Comparison of ENCODE assay signal across 11 cellular contexts in genomic region chr12:57235012-57235727, GRCh38. TPM values are rescaled to one million over a fixed set of nuclear protein-coding genes. Genes with fewer than 3 reads are reported as not detected.
DNase-seq lines count a peak whose midpoint lies in the region; ATAC-seq and TF ChIP-seq lines count a peak whose summit lies in the region.
"Had no signal": no experiment of that assay in that cellular context is flagged by ENCODE, and none has a peak within 500 bp of the region (broad histone marks: within the 10 kb centered on the region; RNA-seq: fewer than 3 reads in every experiment).

No MANE protein-coding gene starts in this region.

- H4K8ac ChIP-seq in H9 (replicated peaks; ENCODE audit: insufficient read length, low read depth, low read length): no peak overlapping the region

- H2BK12ac ChIP-seq in H9 (ENCODE audit: insufficient read length, low read depth, low read length): no peak overlapping the region

- no peaks in the 10 kb centered on the region for H3F3A ChIP-seq in PC-3 (ENCODE audit: low read length, unreplicated experiment)

- DNase-seq in H9 (peak; percentile 92), RWPE1 (ENCODE audit: low spot score) (no peak), glutamatergic neuron (no peak), skeletal muscle cell (ENCODE audit: low read depth) (peak; percentile 74), PC-3 (no peak), cerebellum (ENCODE audit: low spot score) (no peak)
- no peak for DNase-seq in activated CD4-positive, alpha-beta T cell treated with anti-CD3 and anti-CD28 coated beads for 36 hours
- DNase-seq: NCI-H2081 treated with DMSO at 0.1 percent for 48 hours; stimulated activated naive CD4-positive, alpha-beta T cell treated with Interleukin-2 at 50 U/mL for 16 hours had no signal

- H3K27ac Mint-ChIP-seq in H9 (peak overlapping the region in 2 of 3 experiments; percentile 80 to 82; a peak in 2 of 7 replicates), glutamatergic neuron (ENCODE audit: unreplicated experiment) (peak overlapping the region; percentile 17)
- no peak overlapping the region for H3K27ac Mint-ChIP-seq in activated CD4-positive, alpha-beta T cell treated with anti-CD3 and anti-CD28 coated beads for 36 hours

- H4K91ac ChIP-seq in H9 (ENCODE audit: insufficient read length, low read depth, low read length): no peak overlapping the region

- H3K36me3 ChIP-seq in PC-3 (ENCODE audit: low read depth, low read length): peaks cover 34% of the 10 kb centered on the region; the same call in 1 of the 2 replicates

- H2BK5ac ChIP-seq in H9 (ENCODE audit: insufficient read length, low read length): no peak overlapping the region

- no peak overlapping the region for H3K4ac ChIP-seq in H9 (ENCODE audit: low read depth, low read length)

- no peak overlapping the region for H3K56ac ChIP-seq in H9 (ENCODE audit: insufficient read length, low read depth, low read length)

- TF ChIP-seq CTCF in H9 (conservative IDR thresholded peaks at IDR 0.05) (no peak), RWPE1 (conservative IDR thresholded peaks at IDR 0.05; ENCODE audit: low read depth) (no peak), glutamatergic neuron (IDR thresholded peaks at IDR 0.05; ENCODE audit: partially characterized antibody, unreplicated experiment) (no peak), PC-3 (conservative IDR thresholded peaks at IDR 0.05; ENCODE audit: low read depth, low read length) (no peak)

- H3K27ac ChIP-seq in H9 (ENCODE audit: insufficient read length, low read depth, low read length) (no peak overlapping the region), RWPE1 (peak overlapping the region; percentile 57), PC-3 (ENCODE audit: low read length) (no peak overlapping the region)
- H3K27ac ChIP-seq: epithelial cell of prostate had no signal

- H3K4me3 ChIP-seq in skeletal muscle cell (ENCODE audit: low read depth, low read length) (peak overlapping the region; percentile 41), PC-3 (ENCODE audit: low read length) (no peak overlapping the region)

- H3K23me2 ChIP-seq in H9 (ENCODE audit: insufficient read length, low read depth, low read length, poor library complexity, severe bottlenecking): peaks cover 24% of the 10 kb centered on the region

- no TSS peak for BruUV-seq in PC-3 (replicated peaks; lab: Mats Ljungman, UMichigan)

- H3K9ac ChIP-seq in H9 (ENCODE audit: extremely low read depth, insufficient read length, low read length) (no peak overlapping the region), PC-3 (ENCODE audit: low read length) (no peak overlapping the region)

- H2AFZ ChIP-seq in H9 (ENCODE audit: low read length): no peak overlapping the region
- H2AFZ ChIP-seq in PC-3 (ENCODE audit: low read length): no peak overlapping the region

- H3K36me3 Mint-ChIP-seq in H9 (ENCODE audit: insufficient read depth in 1 of 3, low read depth in 3 of 3): peaks cover 44 to 47% (median 46%) of the 10 kb centered on the region in 3 experiments
- H3K36me3 Mint-ChIP-seq in glutamatergic neuron (ENCODE audit: unreplicated experiment): no peaks in the 10 kb centered on the region
- peaks cover 56% of the 10 kb centered on the region for H3K36me3 Mint-ChIP-seq in activated CD4-positive, alpha-beta T cell treated with anti-CD3 and anti-CD28 coated beads for 36 hours (ENCODE audit: low read depth)

- no peak overlapping the region for H3K23ac ChIP-seq in H9 (ENCODE audit: insufficient read length, low read depth, low read length)

- H3K9me3 Mint-ChIP-seq in H9 (no peaks in the 10 kb centered on the region), glutamatergic neuron (ENCODE audit: unreplicated experiment) (peaks cover 33% of the 10 kb centered on the region)
- no peaks in the 10 kb centered on the region for H3K9me3 Mint-ChIP-seq in activated CD4-positive, alpha-beta T cell treated with anti-CD3 and anti-CD28 coated beads for 36 hours (ENCODE audit: low read depth)

- peak overlapping the region in 1 of 2 experiments; percentile 52; a peak in 2 of 5 replicates for H3K4me3 Mint-ChIP-seq in H9
- peak overlapping the region; percentile 52 for H3K4me3 Mint-ChIP-seq in glutamatergic neuron (ENCODE audit: unreplicated experiment)
- H3K4me3 Mint-ChIP-seq in activated CD4-positive, alpha-beta T cell treated with anti-CD3 and anti-CD28 coated beads for 36 hours: no peak overlapping the region

- no peak overlapping the region for H3K4me2 ChIP-seq in H9 (ENCODE audit: insufficient read depth, insufficient read length, low read length)
- H3K4me2 ChIP-seq in PC-3 (ENCODE audit: low read length): no peak overlapping the region

- WGBS in H9 (ENCODE audit: extremely low coverage, insufficient read length, low lambda C conversion rate): no CpG with 5 or more reads among the region's 26 CpGs

- H4K5ac ChIP-seq in H9 (ENCODE audit: insufficient read length, low read depth, low read length): no peak overlapping the region

- H3K27me3 ChIP-seq in H9 (ENCODE audit: insufficient read depth, low read length): peaks cover 34% of the 10 kb centered on the region; the same call in 1 of the 2 replicates
- H3K27me3 ChIP-seq in PC-3 (ENCODE audit: low read length): no peaks in the 10 kb centered on the region

- H3T11ph ChIP-seq in H9 (ENCODE audit: low read length): no peak overlapping the region

- CTCF ChIA-PET in RWPE1 (lab: Yijun Ruan, JAX): interaction anchor here (1.8 kb wide), 1 partner anchor 21 kb away, joined by 10 read pairs; no protein-coding TSS in a partner anchor
- CTCF ChIA-PET in PC-3 (lab: Charles Lee): no interaction called here
- CTCF ChIA-PET in activated CD4-positive, alpha-beta T cell treated with anti-CD3 and anti-CD28 coated beads for 36 hours (lab: Charles Lee): no interaction called here

- H3K14ac ChIP-seq in H9 (ENCODE audit: insufficient read depth, low read length): no peak overlapping the region

- no peak overlapping the region for H3K18ac ChIP-seq in H9 (ENCODE audit: insufficient read length, low read depth, low read length)

- ATAC-seq in HG02884 (IDR thresholded peaks at IDR 0.05; ENCODE audit: unreplicated experiment) (no peak), PC-3 (no peak)
- no peak for ATAC-seq in activated CD4-positive, alpha-beta T cell treated with anti-CD3 and anti-CD28 coated beads for 36 hours

- intact Hi-C loops in PC-3 (cut with micrococcal nuclease): no loop called here
- intact Hi-C loops in activated CD4-positive, alpha-beta T cell treated with anti-CD3 and anti-CD28 coated beads for 36 hours (cut with DNase I, micrococcal nuclease): loop anchor here in 1 of 2 experiments (5.0 kb wide), 1 partner anchor 548 kb away; the partner anchor contains the start of gene PTGES3

- no peaks in the 10 kb centered on the region; the same call in 1 of the 2 replicates for H3K4me1 ChIP-seq in H9 (ENCODE audit: insufficient read depth, low read length)
- peaks cover 26% of the 10 kb centered on the region for H3K4me1 ChIP-seq in PC-3 (ENCODE audit: insufficient read depth, low read length)

- H3K79me1 ChIP-seq in H9 (ENCODE audit: insufficient read depth, low read depth, low read length, poor library complexity, severe bottlenecking): peaks cover 5% of the 10 kb centered on the region

- H3K4me1 Mint-ChIP-seq in H9: peaks cover 47 to 56% of the 10 kb centered on the region in 2 experiments
- H3K4me1 Mint-ChIP-seq in glutamatergic neuron (ENCODE audit: low read depth, unreplicated experiment): peaks cover 29% of the 10 kb centered on the region
- peaks cover 62% of the 10 kb centered on the region for H3K4me1 Mint-ChIP-seq in activated CD4-positive, alpha-beta T cell treated with anti-CD3 and anti-CD28 coated beads for 36 hours

- H4K20me1 ChIP-seq in H9 (ENCODE audit: control insufficient read depth, insufficient read depth, insufficient read length): peaks cover 4% of the 10 kb centered on the region
- H4K20me1 ChIP-seq in PC-3 (ENCODE audit: low read length): peaks cover 2% of the 10 kb centered on the region; the same call in 1 of the 2 replicates

- H3K9me3 ChIP-seq in H9 (ENCODE audit: control insufficient read depth, low read depth, low read length) (no peaks in the 10 kb centered on the region), PC-3 (ENCODE audit: low read length) (no peaks in the 10 kb centered on the region)

- H2AK5ac ChIP-seq in H9 (ENCODE audit: insufficient read length, low read length): no peak overlapping the region

- H2BK120ac ChIP-seq in H9 (ENCODE audit: low read depth, low read length, poor library complexity, severe bottlenecking): no peak overlapping the region

- H3K9me2 ChIP-seq in PC-3 (replicated peaks; ENCODE audit: low read length): no peaks in the 10 kb centered on the region

- H3K27me3 Mint-ChIP-seq in H9 (ENCODE audit: low read depth) (peaks cover 57% of the 10 kb centered on the region), glutamatergic neuron (ENCODE audit: unreplicated experiment) (peaks cover 38% of the 10 kb centered on the region)
- peaks cover 22% of the 10 kb centered on the region for H3K27me3 Mint-ChIP-seq in activated CD4-positive, alpha-beta T cell treated with anti-CD3 and anti-CD28 coated beads for 36 hours

- H2BK15ac ChIP-seq in H9 (ENCODE audit: low read depth, low read length): no peak overlapping the region

- no peak overlapping the region for H2BK20ac ChIP-seq in H9 (ENCODE audit: low read depth, low read length, poor library complexity, severe bottlenecking)

- H3K79me2 ChIP-seq in H9 (ENCODE audit: insufficient read depth, low read length) (peaks cover 4% of the 10 kb centered on the region; the same call in 1 of the 2 replicates), PC-3 (ENCODE audit: low read length) (peaks cover 31% of the 10 kb centered on the region)

- POLR2A ChIA-PET in RWPE1 (lab: Yijun Ruan, JAX; ENCODE audit: low non-redundant PET): no interaction called here
- POLR2A ChIA-PET in PC-3 (lab: Charles Lee; ENCODE audit: unreplicated experiment): no interaction called here
- POLR2A ChIA-PET in activated CD4-positive, alpha-beta T cell treated with anti-CD3 and anti-CD28 coated beads for 36 hours (lab: Charles Lee): no interaction called here

RNA-seq across cellular contexts. Expression of gene SHMT2, which starts 5.7 kb away (rescaled TPM):
- total RNA-seq in H9 (2021): 257 and 260 TPM in 2 replicates
- 165 TPM for total RNA-seq in glutamatergic neuron (ENCODE audit: unreplicated experiment)
- 210 and 263 TPM in 2 replicates for total RNA-seq in PC-3 (2014; rRNA removed)
- 100 to 1,000 TPM; 436 to 487 TPM for total RNA-seq in activated CD4-positive, alpha-beta T cell treated with anti-CD3 and anti-CD28 coated beads for 36 hours
- total RNA-seq in cerebellum: 34.8 TPM

RNA-seq across cellular contexts. Expression of gene STAC3, which starts 15.8 kb away (rescaled TPM):
- total RNA-seq in H9 (2021) (2.0 and 2.8 TPM in 2 replicates), glutamatergic neuron (ENCODE audit: unreplicated experiment) (12.1 TPM), PC-3 (2014; rRNA removed) (1.4 and 1.8 TPM in 2 replicates), cerebellum (0.54 TPM)
- 1 to 10 TPM; 2.5 to 2.8 TPM for total RNA-seq in activated CD4-positive, alpha-beta T cell treated with anti-CD3 and anti-CD28 coated beads for 36 hours

RNA-seq across cellular contexts. Expression of gene NXPH4, which starts 18.6 kb away (rescaled TPM):
- total RNA-seq in H9 (2021): 2.1 and 2.8 TPM in 2 replicates
- total RNA-seq in glutamatergic neuron (ENCODE audit: unreplicated experiment): 10.5 TPM
- total RNA-seq in PC-3 (2014; rRNA removed): 10.7 and 15.1 TPM in 2 replicates
- total RNA-seq in activated CD4-positive, alpha-beta T cell treated with anti-CD3 and anti-CD28 coated beads for 36 hours: under 1 TPM; 0.41 to 0.51 TPM
- 11.0 TPM for total RNA-seq in cerebellum

Comparison
In these comparisons a context has a peak if more than half of its experiments do, and no peak if none do; other contexts are left out.
1. DNase-seq: peak in H9 (single experiment) and skeletal muscle cell (single experiment); none in RWPE1 (single experiment), glutamatergic neuron (single experiment), PC-3 (single experiment), activated CD4-positive, alpha-beta T cell treated with anti-CD3 and anti-CD28 coated beads for 36 hours (single experiment) and cerebellum (single experiment).